13 cellular contexts compared by ENCODE assay signal in the genomic region with DNA sequence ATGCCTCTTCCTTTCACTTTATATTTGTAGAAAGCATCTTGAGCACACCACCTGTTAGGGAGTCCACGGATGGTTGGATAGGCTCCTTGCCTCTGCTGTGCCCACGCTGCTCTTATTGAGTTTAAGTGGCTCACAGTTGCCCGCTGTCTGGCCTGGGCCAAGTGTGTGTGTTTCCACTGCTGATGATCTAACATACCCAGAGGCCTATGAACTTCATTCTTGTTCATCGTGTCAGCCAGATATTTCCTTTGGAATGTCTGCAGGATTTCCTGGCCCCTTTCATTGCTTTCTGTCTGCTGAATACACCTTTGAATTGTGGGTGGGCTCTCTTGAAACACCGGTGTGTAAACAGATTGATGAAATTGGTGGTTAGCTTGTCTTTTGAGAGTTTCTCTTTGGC. TPM values are rescaled to one million over a fixed set of nuclear protein-coding genes. Genes with fewer than 3 reads are reported as not detected.
A peak's percentile ranks its signal among the peaks of the same experiment; 100 is the strongest.
DNase-seq lines count a peak whose midpoint lies in the region; ATAC-seq and TF ChIP-seq lines count a peak whose summit lies in the region.
"Had no signal": no experiment of that assay in that cellular context is flagged by ENCODE, and none has a peak within 500 bp of the region (broad histone marks: within the 10 kb centered on the region; RNA-seq: fewer than 3 reads in every experiment).

No MANE protein-coding gene starts in this region.

- intact Hi-C loops in left ventricle myocardium inferior (cut with micrococcal nuclease): no loop called here

- H3K4me3 ChIP-seq in left ventricle myocardium inferior (no peak overlapping the region), right atrium auricular region (no peak overlapping the region), SJCRH30 (no peak overlapping the region), upper lobe of left lung (no peak overlapping the region), gastroesophageal sphincter (no peak overlapping the region)

- TF ChIP-seq CTCF in left ventricle myocardium inferior (IDR thresholded peaks at IDR 0.05; ENCODE audit: borderline replicate concordance) (no peak), right atrium auricular region (IDR thresholded peaks at IDR 0.05) (no peak), upper lobe of left lung (IDR thresholded peaks at IDR 0.05) (no peak), gastroesophageal sphincter (IDR thresholded peaks at IDR 0.05) (no peak)

- peak overlapping the region; percentile 58 for H3K27ac ChIP-seq in left ventricle myocardium inferior (replicated peaks)
- no peak overlapping the region for H3K27ac ChIP-seq in right atrium auricular region
- H3K27ac ChIP-seq in SJCRH30: peak overlapping the region; percentile 35; the same call in 1 of the 2 replicates
- H3K27ac ChIP-seq in upper lobe of left lung: peak overlapping the region; percentile 1 to 86 (median 48)
- no peak overlapping the region for H3K27ac ChIP-seq in gastroesophageal sphincter

- 27 to 49% methylated on average over 5 of the region's 5 CpGs for WGBS in upper lobe of left lung, 2 donors
- 62 to 82% methylated on average over 2 to 5 of the region's 5 CpGs for WGBS in gastroesophageal sphincter (ENCODE audit: low coverage in 1 of 2), 2 donors

- peaks cover 52% of the 10 kb centered on the region for H3K4me1 ChIP-seq in left ventricle myocardium inferior
- peaks cover 0 to 30% of the 10 kb centered on the region in 2 donors for H3K4me1 ChIP-seq in right atrium auricular region
- peaks cover 50% of the 10 kb centered on the region for H3K4me1 ChIP-seq in SJCRH30
- H3K4me1 ChIP-seq in upper lobe of left lung: peaks cover 37 to 60% (median 54%) of the 10 kb centered on the region in 4 donors
- peaks cover 0 to 65% (median 4%) of the 10 kb centered on the region in 3 donors for H3K4me1 ChIP-seq in gastroesophageal sphincter

- H3K36me3 ChIP-seq in left ventricle myocardium inferior (no peaks in the 10 kb centered on the region), right atrium auricular region (no peaks in the 10 kb centered on the region), SJCRH30 (peaks cover 3% of the 10 kb centered on the region; the same call in 1 of the 2 replicates), upper lobe of left lung (no peaks in the 10 kb centered on the region), gastroesophageal sphincter (no peaks in the 10 kb centered on the region)

- TF ChIP-seq EP300 in upper lobe of left lung (IDR thresholded peaks at IDR 0.05) (no peak), gastroesophageal sphincter (IDR thresholded peaks at IDR 0.05) (no peak)

- no peaks in the 10 kb centered on the region for H3K9me3 ChIP-seq in left ventricle myocardium inferior (replicated peaks)
- H3K9me3 ChIP-seq in right atrium auricular region: no peaks in the 10 kb centered on the region
- H3K9me3 ChIP-seq in SJCRH30 (replicated peaks): no peaks in the 10 kb centered on the region
- H3K9me3 ChIP-seq in upper lobe of left lung: no peaks in the 10 kb centered on the region
- no peaks in the 10 kb centered on the region for H3K9me3 ChIP-seq in gastroesophageal sphincter

- DNase-seq in left ventricle myocardium inferior (no peak), right atrium auricular region (ENCODE audit: low spot score) (no peak), SJCRH30 (peak; percentile 56 to 57), iris pigment epithelial cell (ENCODE audit: low read depth) (peak; percentile 57), upper lobe of left lung (no peak)
- DNase-seq: activated CD4-positive, alpha-beta T cell treated with anti-CD3 and anti-CD28 coated beads for 36 hours; activated naive CD4-positive, alpha-beta T cell treated with anti-CD3 and anti-CD28 coated beads, Interleukin-2, amount 10 ng/mL, durations not matched to agents 7 days and 5 days; NCI-H146; SHP77 had no signal

- no peak for TF ChIP-seq POLR2A in upper lobe of left lung (IDR thresholded peaks at IDR 0.05)
- no peak for TF ChIP-seq POLR2A in gastroesophageal sphincter (IDR thresholded peaks at IDR 0.05)

- H3K27me3 ChIP-seq in left ventricle myocardium inferior (ENCODE audit: low read depth): no peaks in the 10 kb centered on the region
- H3K27me3 ChIP-seq in right atrium auricular region: no peaks in the 10 kb centered on the region
- no peaks in the 10 kb centered on the region for H3K27me3 ChIP-seq in SJCRH30
- H3K27me3 ChIP-seq in upper lobe of left lung: no peaks in the 10 kb centered on the region
- H3K27me3 ChIP-seq in gastroesophageal sphincter: no peaks in the 10 kb centered on the region

- ATAC-seq in upper lobe of left lung (ENCODE audit: low FRiP score in 2 of 2) (peak in 1 of 2 donors; percentile 58), HG03039 (IDR thresholded peaks at IDR 0.05; ENCODE audit: unreplicated experiment) (no peak), GM19023 (IDR thresholded peaks at IDR 0.05; ENCODE audit: unreplicated experiment) (no peak), gastroesophageal sphincter (no peak)
- ATAC-seq: activated CD4-positive, alpha-beta T cell treated with anti-CD3 and anti-CD28 coated beads for 36 hours; HCT116 had no signal

RNA-seq across cellular contexts. Expression of a gene that starts 46.6 kb away (rescaled TPM):
- total RNA-seq in left ventricle myocardium inferior (11.2 TPM), right atrium auricular region (1 to 10 TPM; 5.9 to 8.7 TPM), upper lobe of left lung (10 to 100 TPM; 36.7 to 60.7 (median 41.0) TPM), gastroesophageal sphincter (10 to 100 TPM; 12.0 to 25.2 (median 15.9) TPM)
- total RNA-seq in SJCRH30 (2014; rRNA removed; shearing (Covaris generic)): 19.5 and 21.9 TPM in 2 replicates

Comparison
In these comparisons a context has a peak if more than half of its experiments do, and no peak if none do; other contexts are left out.
1. H3K27ac ChIP-seq: peak in left ventricle myocardium inferior (single experiment), SJCRH30 (single experiment) and upper lobe of left lung (4 of 4); none in right atrium auricular region (0 of 2) and gastroesophageal sphincter (0 of 4).
2. DNase-seq: peak in SJCRH30 (2 of 2) and iris pigment epithelial cell (single experiment); none in left ventricle myocardium inferior (single experiment), right atrium auricular region (single experiment) and upper lobe of left lung (0 of 2).